ENCODE assay signal across 1 cellular context in the genomic region with DNA sequence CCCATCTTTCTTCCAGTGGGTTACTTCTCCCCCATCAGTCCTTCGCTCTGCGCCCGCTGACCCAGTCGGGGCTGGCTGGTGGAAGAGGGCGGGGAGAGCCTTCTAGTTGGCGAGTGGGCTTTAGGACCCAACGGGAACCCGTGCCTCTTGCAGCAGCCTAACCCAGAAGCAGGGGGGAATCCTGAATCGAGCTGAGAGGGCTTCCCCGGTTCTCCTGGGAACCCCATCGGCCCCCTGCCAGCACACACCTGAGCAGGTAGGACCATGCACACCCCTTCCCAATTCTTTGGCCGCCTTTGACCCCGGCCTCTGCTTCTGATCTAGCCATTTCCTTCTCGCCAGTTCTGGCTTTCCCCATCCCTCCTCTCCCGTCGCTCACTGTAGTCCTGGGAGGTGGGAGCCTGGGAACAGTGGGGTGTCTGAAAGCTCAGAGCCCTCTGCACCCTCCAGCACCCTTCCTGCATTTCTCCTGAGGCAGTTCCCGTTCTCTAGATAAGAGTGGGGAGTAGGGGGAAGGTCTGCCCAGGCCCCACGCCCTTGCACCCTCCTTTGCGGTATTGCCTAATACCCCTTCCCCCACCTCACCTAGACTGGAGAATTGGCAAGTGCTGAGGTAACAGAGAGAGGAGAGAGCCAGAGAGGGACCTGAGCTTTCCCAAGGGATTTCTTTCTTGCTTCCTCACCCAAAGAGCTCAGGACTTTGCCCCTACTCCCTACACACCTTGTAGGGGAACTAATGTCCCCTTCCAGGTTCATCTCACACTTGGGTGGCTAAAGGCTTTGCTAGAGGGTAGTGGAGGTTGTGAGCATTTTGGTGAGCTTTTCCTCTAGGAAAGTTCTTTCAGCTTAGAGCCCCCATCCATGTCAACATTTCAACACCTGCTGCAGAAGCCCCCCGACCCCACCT.
TF ChIP-seq lines count a peak whose summit lies in the region.

TSS of gene RARA (plus strand) at position 150 of the 907 bp plus-strand sequence. CDS start 22,039 bp downstream, outside the sequence.

TF ChIP-seq in HepG2, 621 proteins besides CTCF, POLR2A, EP300 and RAD21 (continued from another document):
- 0 out of 2 replicates have a peak, but pooled peaks have one; percentile 49 for TF ChIP-seq ATF2 (CRISPR knock-in tag; IDR thresholded peaks at IDR 0.05)
- no peak for TF ChIP-seq MEIS2 (CRISPR knock-in tag; IDR thresholded peaks at IDR 0.05)
- TF ChIP-seq NR1H2 (CRISPR knock-in tag; IDR thresholded peaks at IDR 0.05; ENCODE audit: borderline replicate concordance, low read depth) = 0 out of 2 replicates have a peak, but pooled peaks have one; percentile 37
- TF ChIP-seq REXO4 (CRISPR knock-in tag; IDR thresholded peaks at IDR 0.05; ENCODE audit: borderline replicate concordance) = no peak
- TF ChIP-seq THAP11 (CRISPR knock-in tag; IDR thresholded peaks at IDR 0.05) = peak; percentile 60
- TF ChIP-seq ZNF556 (CRISPR knock-in tag; IDR thresholded peaks at IDR 0.05; ENCODE audit: borderline replicate concordance) = peak; percentile 79; the same call in 1 of the 2 replicates
- TF ChIP-seq AKAP8 (CRISPR knock-in tag; IDR thresholded peaks at IDR 0.05) = peak; percentile 47; the same call in 1 of the 2 replicates
- TF ChIP-seq NFKB2 (CRISPR knock-in tag; IDR thresholded peaks at IDR 0.05; ENCODE audit: borderline replicate concordance) = peak; percentile 34; the same call in 1 of the 2 replicates
- 0 out of 2 replicates have a peak, but pooled peaks have one; percentile 52 for TF ChIP-seq ZNF749 (CRISPR knock-in tag; IDR thresholded peaks at IDR 0.05; ENCODE audit: borderline replicate concordance)
